8 cellular contexts compared by ENCODE assay signal in the genomic region with DNA sequence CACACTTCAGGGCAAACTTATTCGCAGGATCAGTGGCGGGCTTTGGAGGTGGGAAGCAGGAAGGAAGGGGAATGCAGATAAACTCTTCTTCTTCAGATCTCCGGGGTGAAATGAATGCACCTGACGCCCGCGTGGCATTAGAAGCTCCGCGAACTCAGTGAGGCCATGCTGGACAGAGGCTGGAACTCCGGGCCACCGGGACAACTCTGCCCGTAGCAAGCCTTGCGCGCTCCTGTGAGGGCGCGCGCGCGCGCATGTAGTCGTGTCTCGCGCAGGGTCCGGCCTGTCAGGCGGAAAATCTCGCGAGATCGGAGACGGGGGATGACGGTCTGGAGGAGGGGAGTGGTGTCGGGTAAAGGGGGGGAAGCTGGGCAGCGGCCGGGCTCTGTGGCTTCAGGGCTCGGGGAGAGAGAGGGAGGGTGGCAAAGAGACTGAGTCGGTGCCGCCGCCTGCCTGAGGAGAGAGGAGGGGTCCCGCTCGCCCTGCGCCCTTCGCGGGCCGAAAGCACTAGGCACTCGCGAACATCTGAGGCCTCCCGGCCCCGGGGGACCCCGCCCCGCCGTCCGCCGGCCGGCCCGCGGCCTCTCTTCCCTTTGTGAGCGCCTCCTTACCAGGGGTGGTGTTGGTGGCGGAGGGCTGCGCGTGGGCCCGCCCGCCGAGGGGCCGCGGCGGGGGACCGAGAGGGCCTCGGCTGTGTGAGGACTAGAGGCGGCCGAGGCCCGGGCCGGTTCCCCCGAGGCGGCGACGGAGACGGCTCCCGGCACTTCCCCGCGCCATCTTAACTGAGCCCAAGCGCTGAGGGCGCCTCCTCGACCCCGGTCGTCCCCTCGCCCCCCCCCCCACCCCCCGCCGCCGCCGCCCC. TPM values are rescaled to one million over a fixed set of nuclear protein-coding genes. Genes with fewer than 3 reads are reported as not detected.
DNase-seq lines count a peak whose midpoint lies in the region; ATAC-seq, FAIRE-seq and TF ChIP-seq lines count a peak whose summit lies in the region.

A gene (plus strand): TSS at position 370 of the 862 bp plus-strand sequence. CDS start 61,186 bp downstream, outside the sequence.

- H4K20me1 ChIP-seq in MM.1S (ENCODE audit: insufficient read depth, low read length): no peaks in the 10 kb centered on the region

- H3K36me3 ChIP-seq in MM.1S (replicated peaks; ENCODE audit: insufficient read depth, low read length): no peaks in the 10 kb centered on the region

- H3K27ac ChIP-seq in MM.1S (ENCODE audit: low read length): peak within 1 kb of the TSS; percentile 63; the same call in 1 of the 2 replicates

- TF ChIP-seq CTCF in MM.1S (IDR thresholded peaks at IDR 0.05; ENCODE audit: low read length) (no peak), natural killer cell (IDR thresholded peaks at IDR 0.05) (no peak)

- 0 out of 2 replicates have a peak, but pooled peaks cover 5% of the 10 kb centered on the region for H3K4me1 ChIP-seq in MM.1S (ENCODE audit: low read length)

- H3K9ac ChIP-seq in MM.1S (ENCODE audit: low read length): peak within 1 kb of the TSS; percentile 94

- DNase-seq in EH (ENCODE audit: low read depth) (peak; percentile 98), H54 (ENCODE audit: insufficient read length, low spot score) (peak; percentile 97), MM.1S (peak; percentile 98), SHP77 treated with DMSO at 0.1 percent for 48 hours (lab: John Stamatoyannopoulos, UW) (peak; percentile 82), fibroblast of peridontal ligament (ENCODE audit: extremely low read depth) (peak; percentile 97), natural killer cell (peak; percentile 97)
- DNase-seq in activated effector memory CD4-positive, alpha-beta T cell treated with Interleukin-2 at 50 U/mL for 16 hours: peak; percentile 93
- DNase-seq in stimulated activated naive CD4-positive, alpha-beta T cell (lab: John Stamatoyannopoulos, UW): peak; percentile 90 to 97 (median 95)

- no peaks in the 10 kb centered on the region for H3K27me3 Mint-ChIP-seq in natural killer cell (ENCODE audit: low read depth in 2 of 2)

- H2AFZ ChIP-seq in MM.1S (ENCODE audit: low read length): peak within 1 kb of the TSS; percentile 100

- peak within 1 kb of the TSS; percentile 93 to 97 for H3K27ac Mint-ChIP-seq in natural killer cell

- H3K36me3 Mint-ChIP-seq in natural killer cell: no peaks in the 10 kb centered on the region

- peak within 1 kb of the TSS; percentile 100 for H3K4me2 ChIP-seq in MM.1S (ENCODE audit: low read depth, low read length)

- FAIRE-seq in H54 (lab: Jason Lieb, UNC): peak; percentile 68

- peaks cover 44% of the 10 kb centered on the region for H3K79me2 ChIP-seq in MM.1S (ENCODE audit: low read length)

- H3K9me3 ChIP-seq in MM.1S (replicated peaks; ENCODE audit: insufficient read depth, low read length): no peaks in the 10 kb centered on the region

- H3K9me2 ChIP-seq in MM.1S (replicated peaks; ENCODE audit: insufficient read depth, low read length): no peaks in the 10 kb centered on the region

- intact Hi-C loops in natural killer cell (cut with micrococcal nuclease): no loop called here

- ATAC-seq in natural killer cell: peak; percentile 93 to 97 (median 95)

- no peaks in the 10 kb centered on the region for H3K27me3 ChIP-seq in MM.1S (replicated peaks; ENCODE audit: insufficient read depth, low read length)

- H3F3A ChIP-seq in MM.1S (ENCODE audit: insufficient read depth, low read length): no peaks in the 10 kb centered on the region

- peak; percentile 96 for TF ChIP-seq POLR2A in H54 (IDR thresholded peaks at IDR 0.05; ENCODE audit: low read depth, low read length)

- H3K9me3 Mint-ChIP-seq in natural killer cell: no peaks in the 10 kb centered on the region

- H3K4me1 Mint-ChIP-seq in natural killer cell: peaks cover 29 to 44% of the 10 kb centered on the region in 2 donors

- H3K4me3 Mint-ChIP-seq in natural killer cell: peak within 1 kb of the TSS; percentile 96

- H3K4me3 ChIP-seq in MM.1S (ENCODE audit: low read length): peak within 1 kb of the TSS; percentile 94

RNA-seq across cellular contexts. Expression of the gene that starts here (rescaled TPM):
- total RNA-seq in natural killer cell: 10 to 100 TPM; 55.4 to 76.9 (median 70.0) TPM

Comparison
In these comparisons a context has a peak if more than half of its experiments do, and no peak if none do; other contexts are left out.
1. Peak in every context shown above with its lines: DNase-seq, ATAC-seq, H3K4me3 ChIP-seq and H3K27ac ChIP-seq.